In genomic region chr22:27105142-27106025, GRCh38 we compare ENCODE assay signal across 1 cellular context.
TF ChIP-seq lines count a peak whose summit lies in the region.

No MANE protein-coding gene starts in this region.

TF ChIP-seq in GM23338, 12 proteins besides CTCF, POLR2A, EP300 and RAD21 (continued from another document):
- TF ChIP-seq ZNF462 (CRISPR knock-in tag; IDR thresholded peaks at IDR 0.05): no peak
- TF ChIP-seq EZH2phosphoT487 (IDR thresholded peaks at IDR 0.05; ENCODE audit: unreplicated experiment): no peak
- TF ChIP-seq ETS1 (IDR thresholded peaks at IDR 0.05): no peak
- TF ChIP-seq STAT1 (IDR thresholded peaks at IDR 0.05; ENCODE audit: unreplicated experiment): no peak
- TF ChIP-seq REST (IDR thresholded peaks at IDR 0.05; ENCODE audit: unreplicated experiment): no peak
